Comparison of ENCODE assay signal across 8 cellular contexts in the genomic region with DNA sequence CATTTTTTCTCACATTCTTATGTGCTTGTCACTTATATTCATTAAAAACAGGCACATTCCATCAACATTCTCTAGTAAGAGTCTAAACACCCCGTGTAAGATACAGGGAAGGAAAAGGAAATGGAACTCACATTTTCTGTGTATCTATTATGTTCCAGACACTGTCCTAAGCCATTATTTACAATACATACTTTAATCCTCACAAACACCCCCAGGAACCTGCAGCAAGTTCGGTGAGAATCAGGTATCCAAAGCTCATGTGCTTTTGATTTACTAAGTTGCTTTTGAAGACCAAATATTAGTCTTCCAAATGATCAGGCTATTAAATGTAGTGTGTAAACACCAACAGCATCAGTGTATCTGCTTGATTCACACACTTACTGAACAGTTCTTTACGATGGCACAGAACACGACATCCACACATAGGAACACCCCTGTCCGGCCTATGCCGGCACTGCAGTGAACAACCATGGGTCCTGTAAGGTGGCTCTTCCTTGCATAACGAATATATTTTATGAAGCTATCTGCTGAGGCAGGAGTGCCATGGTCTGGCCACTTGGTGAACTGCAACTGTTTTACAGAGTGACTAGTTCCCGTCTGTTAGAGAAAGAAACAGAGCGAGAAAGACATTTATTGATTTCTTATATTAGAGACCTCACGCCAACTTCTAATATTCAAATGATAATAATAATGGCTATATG.
A peak's percentile ranks its signal among the peaks of the same experiment; 100 is the strongest.
DNase-seq lines count a peak whose midpoint lies in the region; ATAC-seq lines count a peak whose summit lies in the region.
"Not testable (repeated sequence)": the region's sequence is repeated elsewhere in the genome, so short reads cannot be mapped to it uniquely, and the experiment has no call there.

No MANE protein-coding gene starts in this region.

- H3K4me3 Mint-ChIP-seq in activated T-cell treated with anti-CD3 and anti-CD28 coated beads, Interleukin-2, amount 50 U/mL, for 4 hours, result not testable (repeated sequence)

- H3K36me3 Mint-ChIP-seq in activated T-cell treated with anti-CD3 and anti-CD28 coated beads, Interleukin-2, amount 50 U/mL, for 4 hours (ENCODE audit: insufficient read depth), result not testable (repeated sequence)

- DNase-seq in activated T-cell treated with anti-CD3 and anti-CD28 coated beads, Interleukin-2, amount 50 U/mL, for 4 hours; left cardiac atrium; sciatic nerve (ENCODE audit: low spot score): not testable (repeated sequence)

- H3K9me3 Mint-ChIP-seq in activated T-cell treated with anti-CD3 and anti-CD28 coated beads, Interleukin-2, amount 50 U/mL, for 4 hours, result not testable (repeated sequence)

- ATAC-seq in GM18502 (IDR thresholded peaks at IDR 0.05; ENCODE audit: poor library complexity, unreplicated experiment) (peak; percentile 93), GM19372 (IDR thresholded peaks at IDR 0.05; ENCODE audit: low read depth, unreplicated experiment) (peak; percentile 96), GM21737 (IDR thresholded peaks at IDR 0.05; ENCODE audit: unreplicated experiment) (peak; percentile 83), HG02981 (IDR thresholded peaks at IDR 0.05; ENCODE audit: unreplicated experiment) (peak; percentile 95), HG03469 (IDR thresholded peaks at IDR 0.05; ENCODE audit: unreplicated experiment) (peak; percentile 94), left cardiac atrium (peak; percentile 97 to 98), sciatic nerve (peak; percentile 96)
- peak; percentile 80 to 87 for ATAC-seq in activated T-cell treated with anti-CD3 and anti-CD28 coated beads, Interleukin-2, amount 50 U/mL, for 4 hours

- not testable (repeated sequence) for H3K27me3 Mint-ChIP-seq in activated T-cell treated with anti-CD3 and anti-CD28 coated beads, Interleukin-2, amount 50 U/mL, for 4 hours (ENCODE audit: low read depth)

- intact Hi-C loops in left cardiac atrium (cut with DNase I); sciatic nerve (cut with DNase I): not testable (repeated sequence)

- H3K4me1 Mint-ChIP-seq in activated T-cell treated with anti-CD3 and anti-CD28 coated beads, Interleukin-2, amount 50 U/mL, for 4 hours (ENCODE audit: low read depth), result not testable (repeated sequence)
